In genomic region chr2:200525882-200526651, GRCh38 we compare ENCODE assay signal across 1 cellular context.
TF ChIP-seq lines count a peak whose summit lies in the region.

Gene SGO2, plus strand, starts transcription at chr2:200526207. Its CDS starts 6,769 bp downstream, at chr2:200532976.

TF ChIP-seq in HepG2, 621 proteins besides CTCF, POLR2A, EP300 and RAD21 (continued from another document and continues in another):
- TF ChIP-seq SRSF9 (IDR thresholded peaks at IDR 0.05; ENCODE audit: borderline replicate concordance, insufficient read depth, low read depth, low read length, poor library complexity, severe bottlenecking) = no peak
- peak; percentile 91 for TF ChIP-seq NFYB (CRISPR knock-in tag; IDR thresholded peaks at IDR 0.05)
- no peak for TF ChIP-seq MAFF (IDR thresholded peaks at IDR 0.05; ENCODE audit: low read depth, low read length)
- TF ChIP-seq DBP (CRISPR knock-in tag; IDR thresholded peaks at IDR 0.05; ENCODE audit: not compliant biosample characterization) = no peak
- peak; percentile 62; the same call in 1 of the 2 replicates for TF ChIP-seq ZNF761 (CRISPR knock-in tag; conservative IDR thresholded peaks at IDR 0.05)
- no peak for TF ChIP-seq BHLHE40 (IDR thresholded peaks at IDR 0.05; ENCODE audit: low read length)
- peak; percentile 70; the same call in 1 of the 2 replicates for TF ChIP-seq ZNF317 (CRISPR knock-in tag; IDR thresholded peaks at IDR 0.05)
- no peak for TF ChIP-seq ZNF30 (CRISPR knock-in tag; IDR thresholded peaks at IDR 0.05)
- peak; percentile 71; the same call in 1 of the 2 replicates for TF ChIP-seq ZFX (CRISPR knock-in tag; IDR thresholded peaks at IDR 0.05; ENCODE audit: low read depth)
- TF ChIP-seq ZNF75D (CRISPR knock-in tag; IDR thresholded peaks at IDR 0.05; ENCODE audit: borderline replicate concordance) = no peak
- no peak for TF ChIP-seq CENPBD1 (CRISPR knock-in tag; IDR thresholded peaks at IDR 0.05; ENCODE audit: borderline replicate concordance, low read depth)
- TF ChIP-seq FOXA3 (CRISPR knock-in tag; IDR thresholded peaks at IDR 0.05) = peak; percentile 72
- TF ChIP-seq HOXA5 (CRISPR knock-in tag; IDR thresholded peaks at IDR 0.05) = peak; percentile 35; the same call in 1 of the 2 replicates
- TF ChIP-seq, protein P1, sequence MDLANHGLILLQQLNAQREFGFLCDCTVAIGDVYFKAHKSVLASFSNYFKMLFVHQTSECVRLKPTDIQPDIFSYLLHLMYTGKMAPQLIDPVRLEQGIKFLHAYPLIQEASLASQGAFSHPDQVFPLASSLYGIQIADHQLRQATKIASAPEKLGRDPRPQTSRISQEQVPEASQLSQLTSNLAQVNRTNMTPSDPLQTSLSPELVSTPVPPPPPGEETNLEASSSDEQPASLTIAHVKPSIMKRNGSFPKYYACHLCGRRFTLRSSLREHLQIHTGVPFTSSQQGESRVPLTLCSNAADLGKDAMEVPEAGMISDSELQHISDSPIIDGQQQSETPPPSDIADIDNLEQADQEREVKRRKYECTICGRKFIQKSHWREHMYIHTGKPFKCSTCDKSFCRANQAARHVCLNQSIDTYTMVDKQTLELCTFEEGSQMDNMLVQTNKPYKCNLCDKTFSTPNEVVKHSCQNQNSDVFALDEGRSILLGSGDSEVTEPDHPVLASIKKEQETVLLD (CRISPR knock-in tag; IDR thresholded peaks at IDR 0.05; ENCODE audit: low read depth) = peak; percentile 86
- no peak for TF ChIP-seq ZNF562 (CRISPR knock-in tag; IDR thresholded peaks at IDR 0.05; ENCODE audit: borderline replicate concordance)
- TF ChIP-seq ZNF234 (CRISPR knock-in tag; conservative IDR thresholded peaks at IDR 0.05) = no peak
- TF ChIP-seq ZNF564 (CRISPR knock-in tag; IDR thresholded peaks at IDR 0.05) = peak; percentile 83
- peak; percentile 95 for TF ChIP-seq SIN3B (IDR thresholded peaks at IDR 0.05; ENCODE audit: low read length)
- TF ChIP-seq HOXA9 (CRISPR knock-in tag; IDR thresholded peaks at IDR 0.05; ENCODE audit: borderline replicate concordance) = no peak
- TF ChIP-seq PBX2 (CRISPR knock-in tag; IDR thresholded peaks at IDR 0.05) = no peak; the same call in 1 of the 2 replicates
- TF ChIP-seq KLF12 (CRISPR knock-in tag; IDR thresholded peaks at IDR 0.05; ENCODE audit: borderline replicate concordance) = peak; percentile 86; the same call in 1 of the 2 replicates
- peak; percentile 46 to 99; a peak in 2 of 4 replicates for TF ChIP-seq KLF16 (CRISPR knock-in tag; IDR thresholded peaks at IDR 0.05)
- TF ChIP-seq ZBTB26 (CRISPR knock-in tag; IDR thresholded peaks at IDR 0.05; ENCODE audit: borderline replicate concordance) = peak; percentile 29; the same call in 1 of the 2 replicates
- TF ChIP-seq ZBTB38 (CRISPR knock-in tag; IDR thresholded peaks at IDR 0.05) = no peak
- peak; percentile 84 for TF ChIP-seq ZNF232 (CRISPR knock-in tag; IDR thresholded peaks at IDR 0.05; ENCODE audit: borderline replicate concordance)
- TF ChIP-seq ZNF282 (IDR thresholded peaks at IDR 0.05; ENCODE audit: partially characterized antibody) = no peak
- TF ChIP-seq KLF9 (CRISPR knock-in tag; IDR thresholded peaks at IDR 0.05; ENCODE audit: low read depth) = peak; percentile 97
- TF ChIP-seq IRF9 (CRISPR knock-in tag; IDR thresholded peaks at IDR 0.05; ENCODE audit: borderline replicate concordance) = no peak; the same call in 1 of the 2 replicates
- TF ChIP-seq, protein P2, sequence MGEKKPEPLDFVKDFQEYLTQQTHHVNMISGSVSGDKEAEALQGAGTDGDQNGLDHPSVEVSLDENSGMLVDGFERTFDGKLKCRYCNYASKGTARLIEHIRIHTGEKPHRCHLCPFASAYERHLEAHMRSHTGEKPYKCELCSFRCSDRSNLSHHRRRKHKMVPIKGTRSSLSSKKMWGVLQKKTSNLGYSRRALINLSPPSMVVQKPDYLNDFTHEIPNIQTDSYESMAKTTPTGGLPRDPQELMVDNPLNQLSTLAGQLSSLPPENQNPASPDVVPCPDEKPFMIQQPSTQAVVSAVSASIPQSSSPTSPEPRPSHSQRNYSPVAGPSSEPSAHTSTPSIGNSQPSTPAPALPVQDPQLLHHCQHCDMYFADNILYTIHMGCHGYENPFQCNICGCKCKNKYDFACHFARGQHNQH (CRISPR knock-in tag; IDR thresholded peaks at IDR 0.05) = peak; percentile 86
- peak; percentile 95 for TF ChIP-seq ASH2L (IDR thresholded peaks at IDR 0.05; ENCODE audit: insufficient read length, low read depth, low read length)
- peak; percentile 83 for TF ChIP-seq YEATS4 (CRISPR knock-in tag; IDR thresholded peaks at IDR 0.05; ENCODE audit: borderline replicate concordance)
- peak; percentile 88; the same call in 1 of the 2 replicates for TF ChIP-seq MEIS1 (CRISPR knock-in tag; IDR thresholded peaks at IDR 0.05; ENCODE audit: borderline replicate concordance)
- TF ChIP-seq ZNF878 (CRISPR knock-in tag; IDR thresholded peaks at IDR 0.05) = no peak
- no peak for TF ChIP-seq ZBTB37 (CRISPR knock-in tag; IDR thresholded peaks at IDR 0.05)
- TF ChIP-seq RFXAP (CRISPR knock-in tag; IDR thresholded peaks at IDR 0.05; ENCODE audit: borderline replicate concordance) = peak; percentile 87; the same call in 1 of the 2 replicates
- TF ChIP-seq IKZF1 (IDR thresholded peaks at IDR 0.05) = no peak
- peak; percentile 85 for TF ChIP-seq AHR (CRISPR knock-in tag; IDR thresholded peaks at IDR 0.05)
- peak; percentile 69; the same call in 1 of the 2 replicates for TF ChIP-seq MED1 (CRISPR knock-in tag; IDR thresholded peaks at IDR 0.05)
- TF ChIP-seq ZZZ3 (CRISPR knock-in tag; IDR thresholded peaks at IDR 0.05; ENCODE audit: borderline replicate concordance) = peak; percentile 94; the same call in 1 of the 2 replicates
- TF ChIP-seq, protein P3, sequence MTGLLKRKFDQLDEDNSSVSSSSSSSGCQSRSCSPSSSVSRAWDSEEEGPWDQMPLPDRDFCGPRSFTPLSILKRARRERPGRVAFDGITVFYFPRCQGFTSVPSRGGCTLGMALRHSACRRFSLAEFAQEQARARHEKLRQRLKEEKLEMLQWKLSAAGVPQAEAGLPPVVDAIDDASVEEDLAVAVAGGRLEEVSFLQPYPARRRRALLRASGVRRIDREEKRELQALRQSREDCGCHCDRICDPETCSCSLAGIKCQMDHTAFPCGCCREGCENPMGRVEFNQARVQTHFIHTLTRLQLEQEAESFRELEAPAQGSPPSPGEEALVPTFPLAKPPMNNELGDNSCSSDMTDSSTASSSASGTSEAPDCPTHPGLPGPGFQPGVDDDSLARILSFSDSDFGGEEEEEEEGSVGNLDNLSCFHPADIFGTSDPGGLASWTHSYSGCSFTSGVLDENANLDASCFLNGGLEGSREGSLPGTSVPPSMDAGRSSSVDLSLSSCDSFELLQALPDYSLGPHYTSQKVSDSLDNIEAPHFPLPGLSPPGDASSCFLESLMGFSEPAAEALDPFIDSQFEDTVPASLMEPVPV (CRISPR knock-in tag; IDR thresholded peaks at IDR 0.05) = peak; percentile 99
- TF ChIP-seq, protein P4, sequence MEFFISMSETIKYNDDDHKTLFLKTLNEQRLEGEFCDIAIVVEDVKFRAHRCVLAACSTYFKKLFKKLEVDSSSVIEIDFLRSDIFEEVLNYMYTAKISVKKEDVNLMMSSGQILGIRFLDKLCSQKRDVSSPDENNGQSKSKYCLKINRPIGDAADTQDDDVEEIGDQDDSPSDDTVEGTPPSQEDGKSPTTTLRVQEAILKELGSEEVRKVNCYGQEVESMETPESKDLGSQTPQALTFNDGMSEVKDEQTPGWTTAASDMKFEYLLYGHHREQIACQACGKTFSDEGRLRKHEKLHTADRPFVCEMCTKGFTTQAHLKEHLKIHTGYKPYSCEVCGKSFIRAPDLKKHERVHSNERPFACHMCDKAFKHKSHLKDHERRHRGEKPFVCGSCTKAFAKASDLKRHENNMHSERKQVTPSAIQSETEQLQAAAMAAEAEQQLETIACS (CRISPR knock-in tag; IDR thresholded peaks at IDR 0.05) = no peak
- TF ChIP-seq MIER2 (CRISPR knock-in tag; IDR thresholded peaks at IDR 0.05) = peak; percentile 80
- peak; percentile 67; the same call in 1 of the 2 replicates for TF ChIP-seq RXRB (CRISPR knock-in tag; IDR thresholded peaks at IDR 0.05; ENCODE audit: borderline replicate concordance)
- no peak for TF ChIP-seq EZH2 (conservative IDR thresholded peaks at IDR 0.05; ENCODE audit: low read depth, low read length)
- peak; percentile 64; the same call in 1 of the 2 replicates for TF ChIP-seq KDM4B (CRISPR knock-in tag; IDR thresholded peaks at IDR 0.05)
- peak; percentile 92 for TF ChIP-seq SALL1 (CRISPR knock-in tag; IDR thresholded peaks at IDR 0.05)
